In genomic region chr5:137563301-137563645, GRCh38 we compare ENCODE assay signal across 17 cellular contexts.
DNase-seq lines count a peak whose midpoint lies in the region; ATAC-seq and TF ChIP-seq lines count a peak whose summit lies in the region.
"Had no signal": no experiment of that assay in that cellular context is flagged by ENCODE, and none has a peak within 500 bp of the region (broad histone marks: within the 10 kb centered on the region; RNA-seq: fewer than 3 reads in every experiment).

No MANE protein-coding gene starts in this region.

- H3K27ac Mint-ChIP-seq in GM23338 = no peak overlapping the region
- H3K27ac Mint-ChIP-seq in activated naive CD8-positive, alpha-beta T cell treated with anti-CD3 and anti-CD28 coated beads, Interleukin-2, amount 10 ng/mL, durations not matched to agents 7 days and 5 days = peak overlapping the region; percentile 30
- no peak overlapping the region for H3K27ac Mint-ChIP-seq in CD4-positive, alpha-beta memory T cell

- no peak for TF ChIP-seq CTCF in GM23338 (conservative IDR thresholded peaks at IDR 0.05; ENCODE audit: low read depth in 2 of 2)

- 0 out of 2 replicates have a peak, but pooled peaks cover 2% of the 10 kb centered on the region for H3K9me2 ChIP-seq in GM23338 (ENCODE audit: insufficient read depth)

- ATAC-seq in GM23338 (no peak), GM18870 (IDR thresholded peaks at IDR 0.05; ENCODE audit: unreplicated experiment) (no peak)
- no peak for ATAC-seq in activated naive CD8-positive, alpha-beta T cell treated with anti-CD3 and anti-CD28 coated beads, Interleukin-2, amount 10 ng/mL, durations not matched to agents 7 days and 5 days (ENCODE audit: low read depth)
- ATAC-seq: activated CD4-positive, CD25-positive, alpha-beta regulatory T cell treated with anti-CD3 and anti-CD28 coated beads, Interleukin-2, amount 50 U/mL, for 24 hours; GM12878 had no signal

- no peaks in the 10 kb centered on the region; the same call in 2 of the 3 replicates for H3K9me3 Mint-ChIP-seq in GM23338
- no peaks in the 10 kb centered on the region for H3K9me3 Mint-ChIP-seq in activated naive CD8-positive, alpha-beta T cell treated with anti-CD3 and anti-CD28 coated beads, Interleukin-2, amount 10 ng/mL, durations not matched to agents 7 days and 5 days
- peaks cover 0 to 2% (median 0%) of the 10 kb centered on the region in 8 donors for H3K9me3 Mint-ChIP-seq in CD4-positive, alpha-beta memory T cell

- no peaks in the 10 kb centered on the region for H4K20me1 ChIP-seq in BLaER1
- H4K20me1 ChIP-seq in GM23338 (replicated peaks; ENCODE audit: insufficient read depth) = no peaks in the 10 kb centered on the region; the same call in 1 of the 2 replicates

- H3K4me3 Mint-ChIP-seq in GM23338 = no peak overlapping the region
- H3K4me3 Mint-ChIP-seq in activated naive CD8-positive, alpha-beta T cell treated with anti-CD3 and anti-CD28 coated beads, Interleukin-2, amount 10 ng/mL, durations not matched to agents 7 days and 5 days = no peak overlapping the region
- H3K4me3 Mint-ChIP-seq in CD4-positive, alpha-beta memory T cell = no peak overlapping the region

- H3K27me3 Mint-ChIP-seq in GM23338 (ENCODE audit: insufficient read depth, low read depth, poor library complexity) = peaks cover 11% of the 10 kb centered on the region
- H3K27me3 Mint-ChIP-seq in activated naive CD8-positive, alpha-beta T cell treated with anti-CD3 and anti-CD28 coated beads, Interleukin-2, amount 10 ng/mL, durations not matched to agents 7 days and 5 days = peaks cover 16% of the 10 kb centered on the region
- peaks cover 17 to 23% of the 10 kb centered on the region in 2 donors for H3K27me3 Mint-ChIP-seq in CD4-positive, alpha-beta memory T cell

- no peaks in the 10 kb centered on the region for H3K36me3 Mint-ChIP-seq in GM23338 (ENCODE audit: low read depth)
- peaks cover 2% of the 10 kb centered on the region for H3K36me3 Mint-ChIP-seq in activated naive CD8-positive, alpha-beta T cell treated with anti-CD3 and anti-CD28 coated beads, Interleukin-2, amount 10 ng/mL, durations not matched to agents 7 days and 5 days
- H3K36me3 Mint-ChIP-seq in CD4-positive, alpha-beta memory T cell = no peaks in the 10 kb centered on the region

- H3K27ac ChIP-seq in BLaER1 (peak overlapping the region; percentile 28), GM23338 (ENCODE audit: low read depth) (no peak overlapping the region)
- no peak overlapping the region for H3K27ac ChIP-seq in CD4-positive, alpha-beta memory T cell (ENCODE audit: low read depth, low read length)
- H3K27ac ChIP-seq: C4-2B, parathyroid adenoma had no signal

- no peak overlapping the region for H3K4me3 ChIP-seq in BLaER1
- H3K4me3 ChIP-seq in GM23338 = no peak overlapping the region
- no peak overlapping the region for H3K4me3 ChIP-seq in CD4-positive, alpha-beta memory T cell (ENCODE audit: low read length in 2 of 2)
- H3K4me3 ChIP-seq: GM12878 had no signal

- no peaks in the 10 kb centered on the region for H3F3A ChIP-seq in GM23338 (replicated peaks; ENCODE audit: low read depth)

- H3K4me1 ChIP-seq in BLaER1 (peaks cover 18% of the 10 kb centered on the region), GM23338 (ENCODE audit: insufficient read depth) (peaks cover 3% of the 10 kb centered on the region; the same call in 1 of the 2 replicates)
- H3K4me1 ChIP-seq in CD4-positive, alpha-beta memory T cell (ENCODE audit: insufficient read depth, low read length) = no peaks in the 10 kb centered on the region
- H3K4me1 ChIP-seq: parathyroid adenoma had no signal

- no peak overlapping the region for H3K9ac ChIP-seq in BLaER1
- H3K9ac ChIP-seq: parathyroid adenoma had no signal

- peak overlapping the region; percentile 69 for H2AFZ ChIP-seq in GM23338
- H2AFZ ChIP-seq: parathyroid adenoma had no signal

- no peaks in the 10 kb centered on the region for H3K79me2 ChIP-seq in GM23338 (replicated peaks; ENCODE audit: insufficient read depth)
- H3K79me2 ChIP-seq: parathyroid adenoma had no signal

- peaks cover 8% of the 10 kb centered on the region; the same call in 2 of the 3 replicates for H3K4me1 Mint-ChIP-seq in GM23338
- H3K4me1 Mint-ChIP-seq in activated naive CD8-positive, alpha-beta T cell treated with anti-CD3 and anti-CD28 coated beads, Interleukin-2, amount 10 ng/mL, durations not matched to agents 7 days and 5 days = peaks cover 13% of the 10 kb centered on the region
- H3K4me1 Mint-ChIP-seq in CD4-positive, alpha-beta memory T cell = no peaks in the 10 kb centered on the region

- intact Hi-C loops in CD4-positive, alpha-beta memory T cell (cut with micrococcal nuclease) = no loop called here

- CTCF ChIA-PET in CD4-positive, alpha-beta memory T cell (lab: Charles Lee; ENCODE audit: partially characterized antibody) = no interaction called here

- POLR2A ChIA-PET in activated naive CD8-positive, alpha-beta T cell treated with anti-CD3 and anti-CD28 coated beads, Interleukin-2, amount 10 ng/mL, durations not matched to agents 7 days and 5 days (lab: Charles Lee) = no interaction called here
- POLR2A ChIA-PET in CD4-positive, alpha-beta memory T cell (lab: Charles Lee; ENCODE audit: partially characterized antibody) = no interaction called here

- H3K9me3 ChIP-seq in BLaER1 = no peaks in the 10 kb centered on the region
- H3K9me3 ChIP-seq in CD4-positive, alpha-beta memory T cell (ENCODE audit: control insufficient read depth in 1 of 2, low read length in 2 of 2) = no peaks in the 10 kb centered on the region

- H3K4me2 ChIP-seq in BLaER1 (peak overlapping the region; percentile 71), GM23338 (no peak overlapping the region)

- H3K27me3 ChIP-seq in BLaER1 = no peaks in the 10 kb centered on the region
- no peaks in the 10 kb centered on the region for H3K27me3 ChIP-seq in GM23338 (ENCODE audit: insufficient read depth)
- no peaks in the 10 kb centered on the region for H3K27me3 ChIP-seq in CD4-positive, alpha-beta memory T cell (ENCODE audit: insufficient read depth, low read length)

- DNase-seq in GM23338 (ENCODE audit: low spot score) (no peak), kidney glomerular epithelial cell (lab: John Stamatoyannopoulos, UW) (peak; percentile 87), SK-N-DZ (ENCODE audit: low spot score) (no peak), NCI-H2171 (lab: John Stamatoyannopoulos, UW) (no peak)
- no peak for DNase-seq in activated naive CD8-positive, alpha-beta T cell treated with anti-CD3 and anti-CD28 coated beads, Interleukin-2, amount 10 ng/mL, durations not matched to agents 7 days and 5 days
- no peak for DNase-seq in CD4-positive, alpha-beta memory T cell
- DNase-seq: activated naive CD4-positive, alpha-beta T cell treated with anti-CD3 and anti-CD28 coated beads, Interleukin-2, amount 50 U/mL, for 16 hours; glutamatergic neuron; islet precursor cell; NCI-H187; T-helper 2 cell had no signal

- no peaks in the 10 kb centered on the region for H3K36me3 ChIP-seq in BLaER1
- H3K36me3 ChIP-seq in GM23338 (ENCODE audit: insufficient read depth) = no peaks in the 10 kb centered on the region
- H3K36me3 ChIP-seq in CD4-positive, alpha-beta memory T cell (ENCODE audit: insufficient read depth, low read length) = no peaks in the 10 kb centered on the region

TF ChIP-seq in GM23338, 12 proteins besides CTCF, POLR2A, EP300 and RAD21:
- TF ChIP-seq CREB1 (CRISPR knock-in tag; IDR thresholded peaks at IDR 0.05; ENCODE audit: low read depth) = no peak
- TF ChIP-seq NANOG (IDR thresholded peaks at IDR 0.05; ENCODE audit: borderline replicate concordance) = no peak
- no peak for TF ChIP-seq EZH2phosphoT487 (IDR thresholded peaks at IDR 0.05; ENCODE audit: unreplicated experiment)
- no peak for TF ChIP-seq ZNF114 (CRISPR knock-in tag; IDR thresholded peaks at IDR 0.05)
- TF ChIP-seq EZH2 (IDR thresholded peaks at IDR 0.05; ENCODE audit: low read depth, unreplicated experiment) = no peak
